Comparison of ENCODE assay signal across 8 cellular contexts in the genomic region with DNA sequence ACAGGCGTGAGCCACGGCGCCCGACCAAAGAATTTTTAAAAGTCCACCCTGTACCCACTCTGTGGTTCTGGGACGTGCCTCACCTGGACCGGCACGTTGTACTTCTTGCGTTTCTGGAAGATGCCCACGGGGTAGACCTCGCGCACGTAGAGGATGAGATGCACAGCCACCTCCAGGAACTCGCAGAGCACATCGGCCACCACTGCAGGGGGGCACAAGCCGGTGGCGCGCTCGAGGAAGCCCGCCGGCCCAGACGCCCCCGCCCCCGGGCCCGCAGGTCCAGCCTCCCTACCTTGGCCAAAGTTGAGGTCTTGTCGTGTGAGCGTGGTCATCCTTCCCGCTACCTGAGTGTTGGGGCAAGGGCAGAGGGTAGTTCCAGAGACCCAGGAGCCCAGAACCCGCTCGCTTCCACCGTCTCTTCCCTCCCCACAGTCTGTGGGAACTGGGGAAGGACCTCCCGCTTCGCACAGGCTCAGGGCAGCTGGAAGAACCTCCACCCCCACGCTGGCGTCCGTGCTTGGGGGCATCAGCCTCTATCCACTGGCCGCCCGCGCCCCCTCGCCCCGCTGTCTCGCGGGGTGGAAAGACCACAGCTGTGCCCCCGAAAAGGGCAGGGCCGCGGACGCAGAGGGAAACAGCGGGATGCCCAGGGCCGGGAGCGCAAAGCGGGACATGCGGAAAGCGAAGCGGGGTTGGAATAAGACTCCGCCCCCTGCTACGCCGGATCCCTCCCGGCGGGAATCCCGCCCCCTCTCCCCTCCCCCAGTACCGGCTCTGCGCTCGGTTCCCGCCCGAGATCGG. TPM values are rescaled to one million over a fixed set of nuclear protein-coding genes. Genes with fewer than 3 reads are reported as not detected.
DNase-seq lines count a peak whose midpoint lies in the region; ATAC-seq and TF ChIP-seq lines count a peak whose summit lies in the region.

No MANE protein-coding gene starts in this region.

- H3K27me3 Mint-ChIP-seq in immature natural killer cell (ENCODE audit: low read depth in 3 of 3), result peaks cover 2 to 6% (median 4%) of the 10 kb centered on the region in 3 donors
- no peaks in the 10 kb centered on the region for H3K27me3 Mint-ChIP-seq in stimulated activated naive B cell treated with anti-CD40 and anti-IgM and Interleukin-4, amounts not matched to agents 10 μg/mL and 1 μg/mL and 100 μg/mL, for 72 hours

- no peaks in the 10 kb centered on the region for H3K9me3 ChIP-seq in adrenal gland (replicated peaks in 1 of 3)

- peak overlapping the region; percentile 24 to 85 (median 48) for H3K27ac Mint-ChIP-seq in immature natural killer cell
- H3K27ac Mint-ChIP-seq in stimulated activated naive B cell treated with anti-CD40 and anti-IgM and Interleukin-4, amounts not matched to agents 10 μg/mL and 1 μg/mL and 100 μg/mL, for 72 hours, result peak overlapping the region; percentile 93

- H3K36me3 Mint-ChIP-seq in immature natural killer cell, result no peaks in the 10 kb centered on the region
- H3K36me3 Mint-ChIP-seq in stimulated activated naive B cell treated with anti-CD40 and anti-IgM and Interleukin-4, amounts not matched to agents 10 μg/mL and 1 μg/mL and 100 μg/mL, for 72 hours, result peaks cover 6 to 7% of the 10 kb centered on the region in 2 donors

- ATAC-seq in stimulated activated naive B cell treated with anti-CD40 and anti-IgM and Interleukin-4, amounts not matched to agents 10 μg/mL and 1 μg/mL and 100 μg/mL, for 72 hours (replicated peaks), result peak; percentile 34 to 38

- H3K4me3 ChIP-seq in adrenal gland, result peak overlapping the region; percentile 39 to 70 (median 56)

- no peaks in the 10 kb centered on the region for H3K27me3 ChIP-seq in adrenal gland

- DNase-seq in COR-L47 (lab: John Stamatoyannopoulos, UW) (peak; percentile 59), GM20000 (ENCODE audit: low spot score) (peak; percentile 63), HT1080 (ENCODE audit: low read depth) (peak; percentile 42), adrenal gland (peak in 1 of 7 donors; percentile 21), immature natural killer cell (peak in 1 of 3 donors; percentile 8), NCI-H1048 (lab: John Stamatoyannopoulos, UW) (no peak), D341Med (ENCODE audit: low spot score) (no peak)
- no peak for DNase-seq in stimulated activated naive B cell treated with anti-CD40 and anti-IgM and Interleukin-4, amounts not matched to agents 10 μg/mL and 1 μg/mL and 100 μg/mL, for 72 hours

- WGBS in adrenal gland, 4 donors, result 11 to 23% (median 16%) methylated on average over 19 to 65 of the region's 65 CpGs

- peaks cover 16 to 21% of the 10 kb centered on the region in 2 donors for H3K4me1 Mint-ChIP-seq in immature natural killer cell
- H3K4me1 Mint-ChIP-seq in stimulated activated naive B cell treated with anti-CD40 and anti-IgM and Interleukin-4, amounts not matched to agents 10 μg/mL and 1 μg/mL and 100 μg/mL, for 72 hours, result peaks cover 19 to 32% of the 10 kb centered on the region in 2 donors

- peaks cover 0 to 12% of the 10 kb centered on the region in 2 donors for H3K36me3 ChIP-seq in adrenal gland (replicated peaks in 1 of 2)

- no peak for TF ChIP-seq POLR2A in adrenal gland (IDR thresholded peaks at IDR 0.05)

- TF ChIP-seq CTCF in GM20000 (IDR thresholded peaks at IDR 0.05; ENCODE audit: extremely low read depth, missing control alignments), result no peak
- TF ChIP-seq CTCF in adrenal gland (IDR thresholded peaks at IDR 0.05), result no peak

- H3K4me3 Mint-ChIP-seq in immature natural killer cell, result peak overlapping the region; percentile 71 to 95 (median 83)
- H3K4me3 Mint-ChIP-seq in stimulated activated naive B cell treated with anti-CD40 and anti-IgM and Interleukin-4, amounts not matched to agents 10 μg/mL and 1 μg/mL and 100 μg/mL, for 72 hours, result peak overlapping the region; percentile 93 to 94

- H3K9me3 Mint-ChIP-seq in immature natural killer cell, result no peaks in the 10 kb centered on the region
- H3K9me3 Mint-ChIP-seq in stimulated activated naive B cell treated with anti-CD40 and anti-IgM and Interleukin-4, amounts not matched to agents 10 μg/mL and 1 μg/mL and 100 μg/mL, for 72 hours, result no peaks in the 10 kb centered on the region

- intact Hi-C loops in adrenal gland (cut with DNase I), result no loop called here

- H3K27ac ChIP-seq in adrenal gland, result peak overlapping the region in 4 of 5 donors; percentile 22 to 93 (median 76)

- H3K4me1 ChIP-seq in adrenal gland (replicated peaks in 1 of 2), result peaks cover 5 to 12% of the 10 kb centered on the region in 2 donors

RNA-seq across cellular contexts. Expression of a gene that starts 0.5 kb away (rescaled TPM):
- total RNA-seq in HT1080 (2014; rRNA removed; shearing (Covaris generic)), result 70.5 and 72.2 TPM in 2 replicates
- 36.3 and 48.7 TPM in 2 replicates for polyA plus RNA-seq in HT1080 (2015; cell fraction: cytosol; rRNA removed)
- polyA plus RNA-seq in HT1080 (2015; cell fraction: nucleus; rRNA removed), result 18.4 and 21.5 TPM in 2 replicates
- 10 to 100 TPM; 22.7 to 71.2 (median 31.5) TPM for total RNA-seq in adrenal gland
- polyA plus RNA-seq in adrenal gland, result 10 to 100 TPM; 15.6 to 29.7 (median 19.5) TPM
- 100 to 1,000 TPM; 103 to 182 (median 163) TPM for polyA plus RNA-seq in immature natural killer cell

RNA-seq across cellular contexts. Expression of a gene that starts 11.0 kb away (rescaled TPM):
- 0.32 and 0.57 TPM in 2 replicates for total RNA-seq in HT1080 (2014; rRNA removed; shearing (Covaris generic))
- 0.02 TPM in 1 of 2 replicates, not detected in the other for polyA plus RNA-seq in HT1080 (2015; cell fraction: cytosol; rRNA removed)
- 0.05 TPM in 1 of 2 replicates, not detected in the other for polyA plus RNA-seq in HT1080 (2015; cell fraction: nucleus; rRNA removed)
- total RNA-seq in adrenal gland, result under 1 TPM in 2 of 8 donors, not detected in 6; under 0.01 to 0.07 TPM
- polyA plus RNA-seq in adrenal gland (under 1 TPM in 2 of 3 donors, not detected in 1; under 0.01 to 0.08 TPM), immature natural killer cell (under 1 TPM; 0.29 to 0.94 (median 0.58) TPM)

RNA-seq across cellular contexts. Expression of a gene that starts 16.5 kb away (rescaled TPM):
- total RNA-seq in HT1080 (2014; rRNA removed; shearing (Covaris generic)), result 8.5 and 9.4 TPM in 2 replicates
- polyA plus RNA-seq in HT1080 (2015; cell fraction: cytosol; rRNA removed), result 7.8 and 10.6 TPM in 2 replicates
- polyA plus RNA-seq in HT1080 (2015; cell fraction: nucleus; rRNA removed), result 2.6 and 3.8 TPM in 2 replicates
- 10 to 100 TPM in 7 of 8 donors, 1 to 10 TPM in 1; 8.2 to 26.4 (median 16.3) TPM for total RNA-seq in adrenal gland
- polyA plus RNA-seq in adrenal gland (10 to 100 TPM in 2 of 3 donors, 1 to 10 TPM in 1; 6.8 to 18.3 (median 12.4) TPM), immature natural killer cell (100 to 1,000 TPM; 105 to 164 (median 121) TPM)

RNA-seq across cellular contexts. Expression of a gene that starts 25.8 kb away (rescaled TPM):
- 0.73 and 2.2 TPM in 2 replicates for total RNA-seq in HT1080 (2014; rRNA removed; shearing (Covaris generic))
- polyA plus RNA-seq in HT1080 (2015; cell fraction: cytosol; rRNA removed), result 2.1 and 3.2 TPM in 2 replicates
- polyA plus RNA-seq in HT1080 (2015; cell fraction: nucleus; rRNA removed), result 7.6 and 9.4 TPM in 2 replicates
- total RNA-seq in adrenal gland, result 10 to 100 TPM; 16.3 to 50.1 (median 38.1) TPM
- 100 to 1,000 TPM in 1 of 3 donors, 10 to 100 TPM in 1, 1 to 10 TPM in 1; 6.3 to 121 (median 53.0) TPM for polyA plus RNA-seq in adrenal gland
- polyA plus RNA-seq in immature natural killer cell, result 10 to 100 TPM in 2 of 3 donors, 1 to 10 TPM in 1; 8.6 to 13.4 (median 12.5) TPM

RNA-seq across cellular contexts. Expression of a gene that starts 26.2 kb away (rescaled TPM):
- 0.13 TPM in 1 of 2 replicates, not detected in the other for total RNA-seq in HT1080 (2014; rRNA removed; shearing (Covaris generic))
- polyA plus RNA-seq in HT1080 (2015; cell fraction: cytosol; rRNA removed), result 0.20 and 0.35 TPM in 2 replicates
- 0.36 and 0.53 TPM in 2 replicates for polyA plus RNA-seq in HT1080 (2015; cell fraction: nucleus; rRNA removed)
- total RNA-seq in adrenal gland, result 10 to 100 TPM in 7 of 8 donors, 1 to 10 TPM in 1; 9.5 to 59.3 (median 30.2) TPM
- polyA plus RNA-seq in adrenal gland, result 10 to 100 TPM in 2 of 3 donors, 1 to 10 TPM in 1; 6.3 to 86.6 (median 71.4) TPM
- polyA plus RNA-seq in immature natural killer cell, result 10 to 100 TPM in 2 of 3 donors, 1 to 10 TPM in 1; 5.6 to 15.5 (median 14.4) TPM

Comparison
In these comparisons a context has a peak if more than half of its experiments do, and no peak if none do; other contexts are left out.
1. DNase-seq: peak in COR-L47 (single experiment), GM20000 (single experiment) and HT1080 (single experiment); none in stimulated activated naive B cell treated with anti-CD40 and anti-IgM and Interleukin-4, amounts not matched to agents 10 μg/mL and 1 μg/mL and 100 μg/mL, for 72 hours (single experiment), NCI-H1048 (single experiment) and D341Med (single experiment).